In genomic region chr6:50851269-50851847, GRCh38 we compare ENCODE assay signal across 2 cellular contexts.
A peak's percentile ranks its signal among the peaks of the same experiment; 100 is the strongest.
TF ChIP-seq lines count a peak whose summit lies in the region.

No MANE protein-coding gene starts in this region.

TF ChIP-seq in GM23338, 12 proteins besides CTCF, POLR2A, EP300 and RAD21:
- no peak for TF ChIP-seq STAT1 (IDR thresholded peaks at IDR 0.05; ENCODE audit: unreplicated experiment)
- no peak for TF ChIP-seq ZNF114 (CRISPR knock-in tag; IDR thresholded peaks at IDR 0.05)
- peak; percentile 6 for TF ChIP-seq EZH2 (IDR thresholded peaks at IDR 0.05; ENCODE audit: low read depth, unreplicated experiment)
TF ChIP-seq in GM23338: peak in this region for 1.

TF ChIP-seq in K562, 482 proteins besides CTCF, POLR2A, EP300 and RAD21:
- TF ChIP-seq TCF3 (CRISPR knock-in tag; IDR thresholded peaks at IDR 0.05): no peak
- TF ChIP-seq NELFE (IDR thresholded peaks at IDR 0.05; ENCODE audit: insufficient read depth, insufficient read length): no peak
- TF ChIP-seq ZNF639 (CRISPR knock-in tag; conservative IDR thresholded peaks at IDR 0.05 in 1 of 2, IDR thresholded peaks at IDR 0.05 in 1 of 2): no peak
- TF ChIP-seq IRF2 (CRISPR knock-in tag; IDR thresholded peaks at IDR 0.05): no peak
- no peak for TF ChIP-seq ZNF511 (CRISPR knock-in tag; IDR thresholded peaks at IDR 0.05)
- no peak for TF ChIP-seq MAZ (CRISPR knock-in tag; conservative IDR thresholded peaks at IDR 0.05 in 1 of 2, IDR thresholded peaks at IDR 0.05 in 1 of 2)
- no peak for TF ChIP-seq ZNF165 (CRISPR knock-in tag; IDR thresholded peaks at IDR 0.05; ENCODE audit: borderline replicate concordance)
- TF ChIP-seq ZNF121 (CRISPR knock-in tag; conservative IDR thresholded peaks at IDR 0.05): no peak
- no peak for TF ChIP-seq ZFP36 (IDR thresholded peaks at IDR 0.05; ENCODE audit: low read depth, low read length, partially characterized antibody)
- TF ChIP-seq HOXB6 (CRISPR knock-in tag; IDR thresholded peaks at IDR 0.05; ENCODE audit: borderline replicate concordance): no peak
